ENCODE assay signal across 1 cellular context in genomic region chr11:34235189-34235588, GRCh38.
TF ChIP-seq lines count a peak whose summit lies in the region.

No MANE protein-coding gene starts in this region.

TF ChIP-seq in H1, 55 proteins besides CTCF, POLR2A, EP300 and RAD21 (continued from another document):
- TF ChIP-seq ATF2 (IDR thresholded peaks at IDR 0.05; ENCODE audit: low read length) (no peak), NRF1 (IDR thresholded peaks at IDR 0.05; ENCODE audit: low read depth, low read length) (no peak), KDM1A (IDR thresholded peaks at IDR 0.05; ENCODE audit: borderline replicate concordance, low read length) (no peak), RNF2 (IDR thresholded peaks at IDR 0.05; ENCODE audit: borderline replicate concordance, low read depth, low read length, missing control alignments, poor library complexity, severe bottlenecking) (no peak), NANOG (IDR thresholded peaks at IDR 0.05; ENCODE audit: insufficient read depth, low read depth, low read length, poor library complexity, severe bottlenecking) (no peak), TEAD4 (IDR thresholded peaks at IDR 0.05; ENCODE audit: low read depth, low read length) (no peak)
